In genomic region chr4:81816362-81816761, GRCh38 we compare ENCODE assay signal across 11 cellular contexts.
"Had no signal": no experiment of that assay in that cellular context is flagged by ENCODE, and none has a peak within 500 bp of the region (broad histone marks: within the 10 kb centered on the region; RNA-seq: fewer than 3 reads in every experiment).

No MANE protein-coding gene starts in this region.

- H3K4me3 ChIP-seq: GM23248, GM23338, HAP-1 had no signal

- H3K4me2 ChIP-seq: GM23338 had no signal

- H3K4me1 ChIP-seq: HAP-1 had no signal

- ATAC-seq: GM23338, HCT116 had no signal

- H3K9me3 ChIP-seq: HAP-1 had no signal

- H3K27ac ChIP-seq: GM23248 had no signal

- H2AFZ ChIP-seq: GM23248, GM23338 had no signal

- H3K36me3 ChIP-seq: HAP-1 had no signal

- DNase-seq: GM23248, GOT3, H7, H9, HCEC 1CT, HFFc6 had no signal

- FAIRE-seq: H1, H54 had no signal

- H3K9ac ChIP-seq: GM23248 had no signal
